Comparison of ENCODE assay signal across 17 cellular contexts in genomic region chr16:78177218-78177617, GRCh38.
"Had no signal": no experiment of that assay in that cellular context is flagged by ENCODE, and none has a peak within 500 bp of the region (broad histone marks: within the 10 kb centered on the region; RNA-seq: fewer than 3 reads in every experiment).

No MANE protein-coding gene starts in this region.

- ATAC-seq: left ventricle myocardium superior; stimulated activated naive B cell treated with anti-CD40 and anti-IgM and Interleukin-4, amounts not matched to agents 10 μg/mL and 1 μg/mL and 100 μg/mL, for 72 hours had no signal

- DNase-seq: dermis blood vessel endothelial cell; left ventricle myocardium superior; sigmoid colon; spleen; stimulated activated CD4-positive, alpha-beta T cell treated with anti-CD3 and anti-CD28 coated beads, Interleukin-4, amount 100 ng/mL, for 4 hours; stimulated activated naive B cell treated with anti-CD40 and anti-IgM and Interleukin-4, amounts not matched to agents 10 μg/mL and 1 μg/mL and 100 μg/mL, for 72 hours; stomach; testis; tibial artery had no signal

- H3K27me3 Mint-ChIP-seq: memory B cell; natural killer cell treated with Interleukin-12 subunit alpha and Interleukin-12 subunit beta and Interleukin-15 and Interleukin-18, amount 100 ng/mL, for 72 hours; stimulated activated naive B cell treated with anti-CD40 and anti-IgM and Interleukin-4, amounts not matched to agents 10 μg/mL and 1 μg/mL and 100 μg/mL, for 72 hours; type B pancreatic cell had no signal

- H3K4me3 ChIP-seq: coronary artery, lung, neural progenitor cell, prostate gland, right atrium auricular region, sigmoid colon, spleen, stomach, testis, tibial artery had no signal

- H3K4me1 ChIP-seq: neural progenitor cell, prostate gland, right atrium auricular region, sigmoid colon, spleen, testis, tibial artery had no signal

- H3K36me3 Mint-ChIP-seq: natural killer cell treated with Interleukin-12 subunit alpha and Interleukin-12 subunit beta and Interleukin-15 and Interleukin-18, amount 100 ng/mL, for 72 hours; neural progenitor cell; type B pancreatic cell had no signal

- H3K9me3 ChIP-seq: prostate gland, right atrium auricular region, testis had no signal

- H3K4me3 Mint-ChIP-seq: memory B cell; natural killer cell treated with Interleukin-12 subunit alpha and Interleukin-12 subunit beta and Interleukin-15 and Interleukin-18, amount 100 ng/mL, for 72 hours; neural progenitor cell; stimulated activated naive B cell treated with anti-CD40 and anti-IgM and Interleukin-4, amounts not matched to agents 10 μg/mL and 1 μg/mL and 100 μg/mL, for 72 hours; type B pancreatic cell had no signal

- H3K36me3 ChIP-seq: neural progenitor cell, prostate gland, right atrium auricular region, sigmoid colon, stomach, tibial artery had no signal

- H3K9me3 Mint-ChIP-seq: memory B cell; natural killer cell treated with Interleukin-12 subunit alpha and Interleukin-12 subunit beta and Interleukin-15 and Interleukin-18, amount 100 ng/mL, for 72 hours; neural progenitor cell; type B pancreatic cell had no signal

- H3K4me1 Mint-ChIP-seq: memory B cell had no signal

- H3K27ac Mint-ChIP-seq: memory B cell; natural killer cell treated with Interleukin-12 subunit alpha and Interleukin-12 subunit beta and Interleukin-15 and Interleukin-18, amount 100 ng/mL, for 72 hours; neural progenitor cell; stimulated activated naive B cell treated with anti-CD40 and anti-IgM and Interleukin-4, amounts not matched to agents 10 μg/mL and 1 μg/mL and 100 μg/mL, for 72 hours; type B pancreatic cell had no signal

- H3K27ac ChIP-seq: coronary artery, neural progenitor cell, prostate gland, right atrium auricular region, sigmoid colon, spleen, stomach, testis, tibial artery had no signal

- H3K27me3 ChIP-seq: neural progenitor cell, right atrium auricular region, sigmoid colon, spleen, stomach, testis, tibial artery had no signal
